Comparison of ENCODE assay signal across 9 cellular contexts in the genomic region with DNA sequence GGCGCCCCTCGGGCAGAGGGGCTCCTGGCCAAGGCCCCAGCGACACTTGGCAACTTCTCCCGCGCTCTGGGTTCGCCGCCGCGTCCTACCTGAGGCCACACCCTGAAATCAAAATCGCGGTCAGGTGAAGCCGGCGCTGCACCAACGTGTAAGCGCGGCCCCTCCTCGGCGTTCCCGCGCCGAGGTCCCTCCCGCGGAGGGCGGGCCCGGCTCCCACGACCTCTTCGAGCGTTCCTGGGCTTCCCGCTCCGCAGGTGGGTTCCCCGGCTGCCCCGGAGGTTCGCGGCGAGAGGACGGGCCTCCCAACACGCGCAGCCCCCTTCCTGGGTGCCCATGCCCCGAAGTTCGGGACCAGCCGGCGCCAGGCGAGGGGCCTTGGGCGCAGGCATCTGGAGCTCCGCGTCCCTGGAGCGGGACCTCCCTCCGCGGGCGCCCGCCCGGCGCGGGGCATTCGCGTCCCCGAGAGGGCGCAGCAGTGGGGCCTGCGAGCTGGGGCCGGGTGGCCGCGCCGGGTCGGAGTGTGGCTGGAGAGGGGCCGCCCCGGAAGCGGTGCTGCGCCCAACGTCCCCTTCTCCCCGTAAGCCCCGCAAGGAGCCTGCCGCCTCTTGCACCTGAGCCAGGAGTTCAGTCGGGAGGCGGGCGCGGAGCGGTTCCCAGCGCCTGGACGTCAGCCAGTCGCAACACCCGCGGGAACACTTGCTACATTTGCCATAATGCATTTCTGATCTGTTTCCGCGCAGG. TPM values are rescaled to one million over a fixed set of nuclear protein-coding genes. Genes with fewer than 3 reads are reported as not detected.
DNase-seq lines count a peak whose midpoint lies in the region; ATAC-seq and TF ChIP-seq lines count a peak whose summit lies in the region.
"Had no signal": no experiment of that assay in that cellular context is flagged by ENCODE, and none has a peak within 500 bp of the region (broad histone marks: within the 10 kb centered on the region; RNA-seq: fewer than 3 reads in every experiment).

No MANE protein-coding gene starts in this region.

- H3K4me3 ChIP-seq in NT2/D1 (ENCODE audit: insufficient read length, low read depth) (peak overlapping the region; percentile 49), dorsolateral prefrontal cortex (peak overlapping the region; percentile 34 to 72 (median 55)), mucosa of descending colon (peak overlapping the region; percentile 14), vagina (peak overlapping the region; percentile 49 to 57)

- peak; percentile 85 for ATAC-seq in mucosa of descending colon
- no peak for ATAC-seq in GM21786 (IDR thresholded peaks at IDR 0.05; ENCODE audit: unreplicated experiment)

- H3K9ac ChIP-seq in NT2/D1 (ENCODE audit: insufficient read length, low read depth), result peak overlapping the region; percentile 66

- H3K27ac ChIP-seq in dorsolateral prefrontal cortex (peak overlapping the region in 29 of 59 donors; percentile 4 to 75 (median 35)), vagina (peak overlapping the region; percentile 61)
- H3K27ac ChIP-seq: C4-2B had no signal

- no peak for TF ChIP-seq POLR2A in vagina (IDR thresholded peaks at IDR 0.05)

- H3K27me3 ChIP-seq in NT2/D1 (ENCODE audit: insufficient read depth, insufficient read length) (peaks cover 56% of the 10 kb centered on the region), dorsolateral prefrontal cortex (peaks cover 0 to 34% (median 2%) of the 10 kb centered on the region in 45 donors), vagina (no peaks in the 10 kb centered on the region)

- TF ChIP-seq CTCF in dorsolateral prefrontal cortex (IDR thresholded peaks at IDR 0.05 in 54 of 56, conservative IDR thresholded peaks at IDR 0.05 in 2 of 56; ENCODE audit: low read depth in 1 of 56, partially characterized antibody in 56 of 56) (no peak), mucosa of descending colon (IDR thresholded peaks at IDR 0.05) (no peak), vagina (IDR thresholded peaks at IDR 0.05) (no peak)

- no peaks in the 10 kb centered on the region for H3K9me3 ChIP-seq in NT2/D1 (ENCODE audit: insufficient read depth, low read length)
- H3K9me3 ChIP-seq in mucosa of descending colon, result no peaks in the 10 kb centered on the region
- H3K9me3 ChIP-seq in vagina, result no peaks in the 10 kb centered on the region

- H3K36me3 ChIP-seq in NT2/D1 (ENCODE audit: insufficient read depth, insufficient read length, low read length), result no peaks in the 10 kb centered on the region
- no peaks in the 10 kb centered on the region for H3K36me3 ChIP-seq in mucosa of descending colon (ENCODE audit: low read depth)
- H3K36me3 ChIP-seq in vagina, result no peaks in the 10 kb centered on the region

- DNase-seq in NCI-H1092 treated with DMSO at 0.1 percent for 48 hours (lab: John Stamatoyannopoulos, UW) (peak; percentile 13), NCI-H1092 (lab: John Stamatoyannopoulos, UW) (no peak), NT2/D1 (ENCODE audit: low read depth, low spot score) (no peak), dorsolateral prefrontal cortex (peak in 2 of 10 donors; percentile 55 to 59), mucosa of descending colon (peak; percentile 64 to 72 (median 69)), vagina (ENCODE audit: extremely low spot score in 2 of 2) (no peak)
- no peak for DNase-seq in stimulated activated CD4-positive, alpha-beta T cell treated with anti-CD3 and anti-CD28 coated beads, Interleukin-4, amount 100 ng/mL, for 4 hours

- H3K4me1 ChIP-seq in NT2/D1 (ENCODE audit: insufficient read depth, insufficient read length) (peaks cover 11% of the 10 kb centered on the region), mucosa of descending colon (ENCODE audit: low read depth) (peaks cover 14% of the 10 kb centered on the region), vagina (peaks cover 50% of the 10 kb centered on the region)

- intact Hi-C loops in dorsolateral prefrontal cortex (cut with DNase I) (no loop called here), mucosa of descending colon (cut with DNase I, micrococcal nuclease) (no loop called here), vagina (cut with DNase I) (no loop called here)

RNA-seq across cellular contexts. Expression of a gene that starts 13.7 kb away (rescaled TPM):
- total RNA-seq in dorsolateral prefrontal cortex (10 to 100 TPM in 119 of 120 experiments, 1 to 10 TPM in 1; 8.3 to 67.8 (median 34.1) TPM), mucosa of descending colon (1 to 10 TPM in 2 of 3 donors, under 1 TPM in 1; 0.98 to 3.1 (median 2.7) TPM), vagina (19.9 TPM)

RNA-seq across cellular contexts. Expression of a gene that starts 30.3 kb away (rescaled TPM):
- total RNA-seq in dorsolateral prefrontal cortex (1 to 10 TPM in 106 of 120 experiments, under 1 TPM in 11, not detected in 3; 0.48 to 4.9 (median 2.0) TPM), mucosa of descending colon (under 1 TPM in 1 of 3 donors, not detected in 2; 0.25 TPM), vagina (not detected)

RNA-seq across cellular contexts. Expression of a gene that starts 55.1 kb away (rescaled TPM):
- total RNA-seq in dorsolateral prefrontal cortex (10 to 100 TPM; 10.2 to 52.4 (median 21.2) TPM), mucosa of descending colon (10 to 100 TPM in 2 of 3 donors, 1 to 10 TPM in 1; 9.9 to 21.8 (median 17.4) TPM), vagina (14.0 TPM)

Comparison
In these comparisons a context has a peak if more than half of its experiments do, and no peak if none do; other contexts are left out.
1. DNase-seq: peak in NCI-H1092 treated with DMSO at 0.1 percent for 48 hours (single experiment) and mucosa of descending colon (3 of 3); none in NCI-H1092 (single experiment), NT2/D1 (single experiment), vagina (0 of 2) and stimulated activated CD4-positive, alpha-beta T cell treated with anti-CD3 and anti-CD28 coated beads, Interleukin-4, amount 100 ng/mL, for 4 hours (0 of 2).
2. Peak in every context shown above with its lines, with median percentiles within 50 percentile points of each other: H3K4me3 ChIP-seq.